In the genomic region with DNA sequence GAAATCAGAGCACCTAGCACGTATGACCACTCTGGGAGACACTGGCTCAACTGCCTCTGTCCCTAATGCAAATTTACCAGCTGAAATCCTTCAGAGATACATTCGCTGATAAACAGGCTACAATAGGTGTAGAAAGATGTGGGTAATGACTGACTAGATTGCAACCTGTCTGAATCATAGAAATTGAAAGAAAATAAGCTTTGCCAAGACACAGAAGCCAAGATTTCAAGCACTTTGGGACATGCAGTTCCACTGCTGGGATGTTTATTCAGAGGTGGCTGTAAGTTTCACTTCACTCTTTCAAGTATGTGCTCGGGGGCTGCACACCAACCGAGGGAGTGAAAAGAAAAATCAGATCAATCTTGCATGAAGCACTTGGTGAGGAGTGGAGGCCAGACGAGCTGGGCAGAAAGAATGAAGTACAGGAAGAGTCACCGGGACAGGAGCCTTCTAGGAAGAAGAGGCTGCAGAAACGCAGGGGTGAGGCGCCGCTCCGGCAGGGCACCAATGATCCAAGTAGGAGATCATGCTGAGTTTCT, we compare ENCODE assay signal across 9 cellular contexts.
DNase-seq lines count a peak whose midpoint lies in the region; ATAC-seq, FAIRE-seq and TF ChIP-seq lines count a peak whose summit lies in the region.
"Had no signal": no experiment of that assay in that cellular context is flagged by ENCODE, and none has a peak within 500 bp of the region (broad histone marks: within the 10 kb centered on the region; RNA-seq: fewer than 3 reads in every experiment).

No MANE protein-coding gene starts in this region.

- peak; percentile 89 for FAIRE-seq in GM12891 (lab: Jason Lieb, UNC)

- peak; percentile 31 for ATAC-seq in GM21619 (IDR thresholded peaks at IDR 0.05; ENCODE audit: unreplicated experiment)
- peak; percentile 48 for ATAC-seq in left lobe of liver
- no peak for ATAC-seq in activated CD8-positive, alpha-beta T cell treated with anti-CD3 and anti-CD28 coated beads, Interleukin-2, amount 10 ng/mL, durations not matched to agents 7 days and 5 days

- no peaks in the 10 kb centered on the region for H3K36me3 Mint-ChIP-seq in activated CD8-positive, alpha-beta T cell treated with anti-CD3 and anti-CD28 coated beads, Interleukin-2, amount 10 ng/mL, durations not matched to agents 7 days and 5 days (ENCODE audit: low read depth)

- POLR2A ChIA-PET in activated CD8-positive, alpha-beta T cell treated with anti-CD3 and anti-CD28 coated beads, Interleukin-2, amount 10 ng/mL, durations not matched to agents 7 days and 5 days (lab: Charles Lee), result no interaction called here

- no peak for TF ChIP-seq POLR2A in GM12891 (IDR thresholded peaks at IDR 0.05; ENCODE audit: low read depth, low read length)

- peaks cover 1% of the 10 kb centered on the region for H3K27me3 Mint-ChIP-seq in activated CD8-positive, alpha-beta T cell treated with anti-CD3 and anti-CD28 coated beads, Interleukin-2, amount 10 ng/mL, durations not matched to agents 7 days and 5 days (ENCODE audit: low read depth)

- H3K79me2 ChIP-seq in Karpas-422 (ENCODE audit: low read length), result no peaks in the 10 kb centered on the region

- H3K4me2 ChIP-seq in Karpas-422 (ENCODE audit: low read depth, low read length, poor library complexity, severe bottlenecking), result peak overlapping the region; percentile 5

- H3K4me3 Mint-ChIP-seq in activated CD8-positive, alpha-beta T cell treated with anti-CD3 and anti-CD28 coated beads, Interleukin-2, amount 10 ng/mL, durations not matched to agents 7 days and 5 days, result no peak overlapping the region

- no peak overlapping the region for H3K27ac ChIP-seq in Karpas-422 (ENCODE audit: low read length)

- H3K36me3 ChIP-seq in Karpas-422 (ENCODE audit: insufficient read depth, low read length), result no peaks in the 10 kb centered on the region

- H3K9me3 ChIP-seq in Karpas-422 (ENCODE audit: low read length), result no peaks in the 10 kb centered on the region

- no peak overlapping the region for H2AFZ ChIP-seq in Karpas-422 (ENCODE audit: low read length)

- no peaks in the 10 kb centered on the region for H4K20me1 ChIP-seq in Karpas-422 (ENCODE audit: insufficient read depth, low read depth, low read length)

- no peaks in the 10 kb centered on the region for H3K4me1 ChIP-seq in Karpas-422 (ENCODE audit: low read length)

- DNase-seq in GM12891 (ENCODE audit: insufficient read length, low spot score) (no peak), Karpas-422 (no peak), left lobe of liver (ENCODE audit: low spot score) (no peak), DMS53 (lab: John Stamatoyannopoulos, UW) (no peak), NCI-H146 treated with DMSO at 0.1 percent for 48 hours (lab: John Stamatoyannopoulos, UW; ENCODE audit: unreplicated experiment) (no peak), AG08396 (ENCODE audit: low spot score) (no peak)
- DNase-seq in activated CD8-positive, alpha-beta T cell treated with anti-CD3 and anti-CD28 coated beads, Interleukin-2, amount 10 ng/mL, durations not matched to agents 7 days and 5 days, result no peak
- DNase-seq: NCI-H2171 treated with DMSO at 0.1 percent for 48 hours had no signal

- H3K4me1 Mint-ChIP-seq in activated CD8-positive, alpha-beta T cell treated with anti-CD3 and anti-CD28 coated beads, Interleukin-2, amount 10 ng/mL, durations not matched to agents 7 days and 5 days (ENCODE audit: low read depth), result peaks cover 8% of the 10 kb centered on the region

- H3K9me3 Mint-ChIP-seq in activated CD8-positive, alpha-beta T cell treated with anti-CD3 and anti-CD28 coated beads, Interleukin-2, amount 10 ng/mL, durations not matched to agents 7 days and 5 days (ENCODE audit: insufficient read depth), result no peaks in the 10 kb centered on the region

- no peak overlapping the region for H3K4me3 ChIP-seq in Karpas-422 (ENCODE audit: low read length)

- no peak overlapping the region for H3K9ac ChIP-seq in Karpas-422 (ENCODE audit: low read length)

- CTCF ChIA-PET in activated CD8-positive, alpha-beta T cell treated with anti-CD3 and anti-CD28 coated beads, Interleukin-2, amount 10 ng/mL, durations not matched to agents 7 days and 5 days (lab: Charles Lee), result no interaction called here

- H3K27ac Mint-ChIP-seq in activated CD8-positive, alpha-beta T cell treated with anti-CD3 and anti-CD28 coated beads, Interleukin-2, amount 10 ng/mL, durations not matched to agents 7 days and 5 days, result no peak overlapping the region

- no peaks in the 10 kb centered on the region for H3K9me2 ChIP-seq in Karpas-422 (replicated peaks; ENCODE audit: insufficient read depth, low read length)

- no peaks in the 10 kb centered on the region for H3K27me3 ChIP-seq in Karpas-422 (ENCODE audit: low read length)

TF ChIP-seq in GM12891, 5 proteins besides CTCF, POLR2A, EP300 and RAD21:
- no peak for TF ChIP-seq PAX5 (IDR thresholded peaks at IDR 0.05; ENCODE audit: insufficient read depth, low read length, severe bottlenecking)
- TF ChIP-seq TAF1 (IDR thresholded peaks at IDR 0.05; ENCODE audit: low read depth, low read length), result no peak
- TF ChIP-seq SPI1 (IDR thresholded peaks at IDR 0.05; ENCODE audit: low read depth, low read length), result peak; percentile 80
- 0 out of 2 replicates have a peak, but pooled peaks have one; percentile 51 for TF ChIP-seq POU2F2 (IDR thresholded peaks at IDR 0.05; ENCODE audit: low read depth, low read length)
- TF ChIP-seq POLR2AphosphoS5 (IDR thresholded peaks at IDR 0.05; ENCODE audit: low read depth, low read length), result no peak
